2 cellular contexts compared by ENCODE assay signal in the genomic region with DNA sequence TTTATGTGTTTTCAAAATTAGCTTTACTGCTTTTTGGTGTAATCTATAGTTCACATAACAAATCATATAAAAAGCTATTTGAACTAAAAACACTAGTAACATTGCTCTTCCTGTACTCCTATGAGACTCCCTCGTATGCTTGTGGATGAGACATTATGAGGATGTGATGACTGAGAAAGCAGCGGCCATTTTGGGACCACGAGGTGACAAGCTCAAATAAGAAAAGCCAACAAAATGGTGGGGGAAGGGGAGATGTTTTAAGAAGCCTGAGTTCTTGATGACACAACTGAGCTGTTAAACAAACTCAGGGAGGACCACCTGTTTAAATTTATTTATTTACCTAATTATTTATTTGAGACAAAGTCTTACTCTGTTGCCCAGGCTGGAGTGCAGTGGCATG.
A peak's percentile ranks its signal among the peaks of the same experiment; 100 is the strongest.
TF ChIP-seq lines count a peak whose summit lies in the region.

No MANE protein-coding gene starts in this region.

TF ChIP-seq in GM23338, 12 proteins besides CTCF, POLR2A, EP300 and RAD21 (continues in another document):
- TF ChIP-seq, protein P1, sequence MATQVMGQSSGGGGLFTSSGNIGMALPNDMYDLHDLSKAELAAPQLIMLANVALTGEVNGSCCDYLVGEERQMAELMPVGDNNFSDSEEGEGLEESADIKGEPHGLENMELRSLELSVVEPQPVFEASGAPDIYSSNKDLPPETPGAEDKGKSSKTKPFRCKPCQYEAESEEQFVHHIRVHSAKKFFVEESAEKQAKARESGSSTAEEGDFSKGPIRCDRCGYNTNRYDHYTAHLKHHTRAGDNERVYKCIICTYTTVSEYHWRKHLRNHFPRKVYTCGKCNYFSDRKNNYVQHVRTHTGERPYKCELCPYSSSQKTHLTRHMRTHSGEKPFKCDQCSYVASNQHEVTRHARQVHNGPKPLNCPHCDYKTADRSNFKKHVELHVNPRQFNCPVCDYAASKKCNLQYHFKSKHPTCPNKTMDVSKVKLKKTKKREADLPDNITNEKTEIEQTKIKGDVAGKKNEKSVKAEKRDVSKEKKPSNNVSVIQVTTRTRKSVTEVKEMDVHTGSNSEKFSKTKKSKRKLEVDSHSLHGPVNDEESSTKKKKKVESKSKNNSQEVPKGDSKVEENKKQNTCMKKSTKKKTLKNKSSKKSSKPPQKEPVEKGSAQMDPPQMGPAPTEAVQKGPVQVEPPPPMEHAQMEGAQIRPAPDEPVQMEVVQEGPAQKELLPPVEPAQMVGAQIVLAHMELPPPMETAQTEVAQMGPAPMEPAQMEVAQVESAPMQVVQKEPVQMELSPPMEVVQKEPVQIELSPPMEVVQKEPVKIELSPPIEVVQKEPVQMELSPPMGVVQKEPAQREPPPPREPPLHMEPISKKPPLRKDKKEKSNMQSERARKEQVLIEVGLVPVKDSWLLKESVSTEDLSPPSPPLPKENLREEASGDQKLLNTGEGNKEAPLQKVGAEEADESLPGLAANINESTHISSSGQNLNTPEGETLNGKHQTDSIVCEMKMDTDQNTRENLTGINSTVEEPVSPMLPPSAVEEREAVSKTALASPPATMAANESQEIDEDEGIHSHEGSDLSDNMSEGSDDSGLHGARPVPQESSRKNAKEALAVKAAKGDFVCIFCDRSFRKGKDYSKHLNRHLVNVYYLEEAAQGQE (IDR thresholded peaks at IDR 0.05; ENCODE audit: unreplicated experiment), result no peak
- TF ChIP-seq CREB1 (CRISPR knock-in tag; IDR thresholded peaks at IDR 0.05; ENCODE audit: low read depth), result no peak
- no peak for TF ChIP-seq ZNF331 (CRISPR knock-in tag; IDR thresholded peaks at IDR 0.05; ENCODE audit: low read depth)
- TF ChIP-seq, protein P2, sequence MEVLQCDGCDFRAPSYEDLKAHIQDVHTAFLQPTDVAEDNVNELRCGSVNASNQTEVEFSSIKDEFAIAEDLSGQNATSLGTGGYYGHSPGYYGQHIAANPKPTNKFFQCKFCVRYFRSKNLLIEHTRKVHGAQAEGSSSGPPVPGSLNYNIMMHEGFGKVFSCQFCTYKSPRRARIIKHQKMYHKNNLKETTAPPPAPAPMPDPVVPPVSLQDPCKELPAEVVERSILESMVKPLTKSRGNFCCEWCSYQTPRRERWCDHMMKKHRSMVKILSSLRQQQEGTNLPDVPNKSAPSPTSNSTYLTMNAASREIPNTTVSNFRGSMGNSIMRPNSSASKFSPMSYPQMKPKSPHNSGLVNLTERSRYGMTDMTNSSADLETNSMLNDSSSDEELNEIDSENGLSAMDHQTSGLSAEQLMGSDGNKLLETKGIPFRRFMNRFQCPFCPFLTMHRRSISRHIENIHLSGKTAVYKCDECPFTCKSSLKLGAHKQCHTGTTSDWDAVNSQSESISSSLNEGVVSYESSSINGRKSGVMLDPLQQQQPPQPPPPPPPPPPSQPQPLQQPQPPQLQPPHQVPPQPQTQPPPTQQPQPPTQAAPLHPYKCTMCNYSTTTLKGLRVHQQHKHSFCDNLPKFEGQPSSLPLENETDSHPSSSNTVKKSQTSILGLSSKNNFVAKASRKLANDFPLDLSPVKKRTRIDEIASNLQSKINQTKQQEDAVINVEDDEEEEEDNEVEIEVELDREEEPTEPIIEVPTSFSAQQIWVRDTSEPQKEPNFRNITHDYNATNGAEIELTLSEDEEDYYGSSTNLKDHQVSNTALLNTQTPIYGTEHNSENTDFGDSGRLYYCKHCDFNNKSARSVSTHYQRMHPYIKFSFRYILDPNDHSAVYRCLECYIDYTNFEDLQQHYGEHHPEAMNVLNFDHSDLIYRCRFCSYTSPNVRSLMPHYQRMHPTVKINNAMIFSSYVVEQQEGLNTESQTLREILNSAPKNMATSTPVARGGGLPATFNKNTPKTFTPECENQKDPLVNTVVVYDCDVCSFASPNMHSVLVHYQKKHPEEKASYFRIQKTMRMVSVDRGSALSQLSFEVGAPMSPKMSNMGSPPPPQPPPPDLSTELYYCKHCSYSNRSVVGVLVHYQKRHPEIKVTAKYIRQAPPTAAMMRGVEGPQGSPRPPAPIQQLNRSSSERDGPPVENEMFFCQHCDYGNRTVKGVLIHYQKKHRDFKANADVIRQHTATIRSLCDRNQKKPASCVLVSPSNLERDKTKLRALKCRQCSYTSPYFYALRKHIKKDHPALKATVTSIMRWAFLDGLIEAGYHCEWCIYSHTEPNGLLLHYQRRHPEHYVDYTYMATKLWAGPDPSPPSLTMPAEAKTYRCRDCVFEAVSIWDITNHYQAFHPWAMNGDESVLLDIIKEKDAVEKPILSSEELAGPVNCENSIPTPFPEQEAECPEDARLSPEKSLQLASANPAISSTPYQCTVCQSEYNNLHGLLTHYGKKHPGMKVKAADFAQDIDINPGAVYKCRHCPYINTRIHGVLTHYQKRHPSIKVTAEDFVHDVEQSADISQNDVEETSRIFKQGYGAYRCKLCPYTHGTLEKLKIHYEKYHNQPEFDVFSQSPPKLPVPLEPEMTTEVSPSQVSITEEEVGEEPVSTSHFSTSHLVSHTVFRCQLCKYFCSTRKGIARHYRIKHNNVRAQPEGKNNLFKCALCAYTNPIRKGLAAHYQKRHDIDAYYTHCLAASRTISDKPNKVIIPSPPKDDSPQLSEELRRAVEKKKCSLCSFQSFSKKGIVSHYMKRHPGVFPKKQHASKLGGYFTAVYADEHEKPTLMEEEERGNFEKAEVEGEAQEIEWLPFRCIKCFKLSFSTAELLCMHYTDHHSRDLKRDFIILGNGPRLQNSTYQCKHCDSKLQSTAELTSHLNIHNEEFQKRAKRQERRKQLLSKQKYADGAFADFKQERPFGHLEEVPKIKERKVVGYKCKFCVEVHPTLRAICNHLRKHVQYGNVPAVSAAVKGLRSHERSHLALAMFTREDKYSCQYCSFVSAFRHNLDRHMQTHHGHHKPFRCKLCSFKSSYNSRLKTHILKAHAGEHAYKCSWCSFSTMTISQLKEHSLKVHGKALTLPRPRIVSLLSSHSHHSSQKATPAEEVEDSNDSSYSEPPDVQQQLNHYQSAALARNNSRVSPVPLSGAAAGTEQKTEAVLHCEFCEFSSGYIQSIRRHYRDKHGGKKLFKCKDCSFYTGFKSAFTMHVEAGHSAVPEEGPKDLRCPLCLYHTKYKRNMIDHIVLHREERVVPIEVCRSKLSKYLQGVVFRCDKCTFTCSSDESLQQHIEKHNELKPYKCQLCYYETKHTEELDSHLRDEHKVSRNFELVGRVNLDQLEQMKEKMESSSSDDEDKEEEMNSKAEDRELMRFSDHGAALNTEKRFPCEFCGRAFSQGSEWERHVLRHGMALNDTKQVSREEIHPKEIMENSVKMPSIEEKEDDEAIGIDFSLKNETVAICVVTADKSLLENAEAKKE (CRISPR knock-in tag; IDR thresholded peaks at IDR 0.05), result no peak
- no peak for TF ChIP-seq NANOG (IDR thresholded peaks at IDR 0.05; ENCODE audit: borderline replicate concordance)
- TF ChIP-seq, protein P3, sequence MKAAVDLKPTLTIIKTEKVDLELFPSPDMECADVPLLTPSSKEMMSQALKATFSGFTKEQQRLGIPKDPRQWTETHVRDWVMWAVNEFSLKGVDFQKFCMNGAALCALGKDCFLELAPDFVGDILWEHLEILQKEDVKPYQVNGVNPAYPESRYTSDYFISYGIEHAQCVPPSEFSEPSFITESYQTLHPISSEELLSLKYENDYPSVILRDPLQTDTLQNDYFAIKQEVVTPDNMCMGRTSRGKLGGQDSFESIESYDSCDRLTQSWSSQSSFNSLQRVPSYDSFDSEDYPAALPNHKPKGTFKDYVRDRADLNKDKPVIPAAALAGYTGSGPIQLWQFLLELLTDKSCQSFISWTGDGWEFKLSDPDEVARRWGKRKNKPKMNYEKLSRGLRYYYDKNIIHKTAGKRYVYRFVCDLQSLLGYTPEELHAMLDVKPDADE (IDR thresholded peaks at IDR 0.05), result no peak
- no peak for TF ChIP-seq JUNB (IDR thresholded peaks at IDR 0.05; ENCODE audit: unreplicated experiment)
- no peak for TF ChIP-seq STAT1 (IDR thresholded peaks at IDR 0.05; ENCODE audit: unreplicated experiment)
- no peak for TF ChIP-seq ZNF114 (CRISPR knock-in tag; IDR thresholded peaks at IDR 0.05)
- TF ChIP-seq EZH2phosphoT487 (IDR thresholded peaks at IDR 0.05; ENCODE audit: unreplicated experiment), result no peak

TF ChIP-seq in H1, 55 proteins besides CTCF, POLR2A, EP300 and RAD21:
- no peak for TF ChIP-seq JUND (IDR thresholded peaks at IDR 0.05; ENCODE audit: low read length)
- TF ChIP-seq FOSL1 (IDR thresholded peaks at IDR 0.05; ENCODE audit: insufficient read depth, low read depth, low read length), result no peak
- no peak for TF ChIP-seq BCL11A (IDR thresholded peaks at IDR 0.05; ENCODE audit: low read depth in 2 of 2, low read length in 2 of 2)
- peak; percentile 92 for TF ChIP-seq YY1 (IDR thresholded peaks at IDR 0.05; ENCODE audit: low read depth, low read length)
- no peak for TF ChIP-seq KDM5A (IDR thresholded peaks at IDR 0.05; ENCODE audit: low read length)
- TF ChIP-seq CREB1 (IDR thresholded peaks at IDR 0.05), result no peak
- TF ChIP-seq RNF2 (IDR thresholded peaks at IDR 0.05; ENCODE audit: borderline replicate concordance, low read depth, low read length, missing control alignments, poor library complexity, severe bottlenecking), result no peak
